ENCODE assay signal across 8 cellular contexts in genomic region chr5:168291961-168292782, GRCh38. TPM values are rescaled to one million over a fixed set of nuclear protein-coding genes. Genes with fewer than 3 reads are reported as not detected.
DNase-seq lines count a peak whose midpoint lies in the region; ATAC-seq and TF ChIP-seq lines count a peak whose summit lies in the region.

No MANE protein-coding gene starts in this region.

- peak overlapping the region; percentile 60 for H3K4me3 ChIP-seq in A673 (ENCODE audit: low read depth, low read length, poor library complexity, severe bottlenecking)

- H3K4me3 Mint-ChIP-seq in type B pancreatic cell: peak overlapping the region; percentile 88

- DNase-seq in A673 (ENCODE audit: low spot score) (no peak), iPS-NIHi7 (ENCODE audit: extremely low spot score) (peak; percentile 45), type B pancreatic cell (ENCODE audit: extremely low spot score, unreplicated experiment) (no peak), T1000 (lab: John Stamatoyannopoulos, UW) (no peak), cerebellum (ENCODE audit: low spot score) (no peak)
- DNase-seq in activated T-helper 9 cell treated with anti-CD3 and anti-CD28 coated beads, Interleukin-2, amount 50 U/mL, for 16 hours (ENCODE audit: low read depth): peak; percentile 3

- H3K27me3 Mint-ChIP-seq in type B pancreatic cell: peaks cover 4% of the 10 kb centered on the region

- TF ChIP-seq CTCF in A673 (conservative IDR thresholded peaks at IDR 0.05; ENCODE audit: low read depth, low read length) (no peak), type B pancreatic cell (conservative IDR thresholded peaks at IDR 0.05) (peak; percentile 28)

- intact Hi-C loops in A673 (cut with micrococcal nuclease; ENCODE audit: unreplicated experiment): no loop called here

- peak overlapping the region; percentile 87 for H3K27ac Mint-ChIP-seq in type B pancreatic cell

- H3K4me1 ChIP-seq in A673 (ENCODE audit: insufficient read depth, low read length, poor library complexity, severe bottlenecking): no peaks in the 10 kb centered on the region

- H3K9me3 Mint-ChIP-seq in type B pancreatic cell: no peaks in the 10 kb centered on the region

- POLR2A ChIA-PET in A673 (lab: Charles Lee; ENCODE audit: low non-redundant PET): no interaction called here

- CTCF ChIA-PET in A673 (lab: Charles Lee): interaction anchor here (0.6 kb wide), 1 partner anchor 180 kb away, joined by 3 read pairs; no protein-coding TSS in a partner anchor

- peak; percentile 22 for ATAC-seq in GM18868 (IDR thresholded peaks at IDR 0.05; ENCODE audit: unreplicated experiment)
- peak; percentile 21 for ATAC-seq in HG03342 (IDR thresholded peaks at IDR 0.05; ENCODE audit: unreplicated experiment)

- H3K36me3 Mint-ChIP-seq in type B pancreatic cell: no peaks in the 10 kb centered on the region

- peaks cover 49% of the 10 kb centered on the region for H3K4me1 Mint-ChIP-seq in type B pancreatic cell (ENCODE audit: unreplicated experiment)

- BruUV-seq in A673 (replicated peaks; lab: Mats Ljungman, UMichigan): no TSS peak

- no peaks in the 10 kb centered on the region for H3K36me3 ChIP-seq in A673 (ENCODE audit: insufficient read depth, low read length, poor library complexity, severe bottlenecking)

- no peaks in the 10 kb centered on the region for H3K9me3 ChIP-seq in A673 (ENCODE audit: low read depth, low read length, poor library complexity, severe bottlenecking)

- H3K27ac ChIP-seq in A673 (ENCODE audit: low read depth, low read length, poor library complexity, severe bottlenecking): no peak overlapping the region

- no peaks in the 10 kb centered on the region for H3K27me3 ChIP-seq in A673 (replicated peaks; ENCODE audit: insufficient read depth, low read depth, low read length, poor library complexity)

RNA-seq across cellular contexts. Expression of gene WWC1, which starts 0.7 kb away (rescaled TPM):
- total RNA-seq in A673 (2021): 8.2 and 8.8 TPM in 2 replicates
- 80.1 and 183 TPM in 2 replicates for total RNA-seq in type B pancreatic cell (ENCODE audit: low replicate concordance)
- total RNA-seq in cerebellum: 20.1 TPM

Comparison
In these comparisons a context has a peak if more than half of its experiments do, and no peak if none do; other contexts are left out.
1. DNase-seq: peak in activated T-helper 9 cell treated with anti-CD3 and anti-CD28 coated beads, Interleukin-2, amount 50 U/mL, for 16 hours (single experiment) and iPS-NIHi7 (single experiment); none in A673 (single experiment), type B pancreatic cell (single experiment), T1000 (single experiment) and cerebellum (single experiment).